Comparison of ENCODE assay signal across 8 cellular contexts in genomic region chr16:66478733-66479511, GRCh38. TPM values are rescaled to one million over a fixed set of nuclear protein-coding genes. Genes with fewer than 3 reads are reported as not detected.
DNase-seq lines count a peak whose midpoint lies in the region; ATAC-seq and TF ChIP-seq lines count a peak whose summit lies in the region.

No MANE protein-coding gene starts in this region.

- DNase-seq in Ammon's horn (ENCODE audit: low spot score): peak; percentile 83
- peak; percentile 85 for DNase-seq in activated naive CD4-positive, alpha-beta T cell treated with anti-CD3 and anti-CD28 coated beads, Interleukin-2, amount 50 U/mL, for 16 hours
- peak; percentile 90 for DNase-seq in cardiac septum (ENCODE audit: low spot score)
- peak; percentile 37 for DNase-seq in renal cortical epithelial cell (ENCODE audit: low read depth)
- no peak for DNase-seq in NCI-H187 (lab: John Stamatoyannopoulos, UW)

- intact Hi-C loops in cardiac septum (cut with DNase I): no loop called here

- ATAC-seq in GM18909 (IDR thresholded peaks at IDR 0.05; ENCODE audit: poor library complexity, unreplicated experiment) (peak; percentile 73), HG03571 (IDR thresholded peaks at IDR 0.05; ENCODE audit: unreplicated experiment) (peak; percentile 70), SK-N-SH treated with all-trans-retinoic acid at 6 μM for 48 hours (peak; percentile 78)

TF ChIP-seq in SK-N-SH treated with all-trans-retinoic acid at 6 μM for 48 hours, 23 proteins besides CTCF, POLR2A, EP300 and RAD21:
- TF ChIP-seq BACH2 (CRISPR knock-in tag; IDR thresholded peaks at IDR 0.05; ENCODE audit: borderline replicate concordance): no peak

RNA-seq across cellular contexts. Expression of gene BEAN1, which starts 51.8 kb away (rescaled TPM):
- total RNA-seq in cardiac septum (2.8 TPM), renal cortical epithelial cell (3.8 and 4.2 TPM in 2 replicates)

Comparison
In these comparisons a context has a peak if more than half of its experiments do, and no peak if none do; other contexts are left out.
1. DNase-seq: peak in Ammon's horn (single experiment), activated naive CD4-positive, alpha-beta T cell treated with anti-CD3 and anti-CD28 coated beads, Interleukin-2, amount 50 U/mL, for 16 hours (single experiment), cardiac septum (single experiment) and renal cortical epithelial cell (single experiment); none in NCI-H187 (0 of 2).
2. Peak in every context shown above with its lines, with median percentiles within 50 percentile points of each other: ATAC-seq.